15 cellular contexts compared by ENCODE assay signal in genomic region chr1:216945506-216946080, GRCh38.
"Had no signal": no experiment of that assay in that cellular context is flagged by ENCODE, and none has a peak within 500 bp of the region (broad histone marks: within the 10 kb centered on the region; RNA-seq: fewer than 3 reads in every experiment).

No MANE protein-coding gene starts in this region.

- H3K9me3 ChIP-seq: heart right ventricle, neutrophil, pancreas, sigmoid colon, upper lobe of right lung had no signal

- H3K36me3 ChIP-seq: heart right ventricle, neutrophil, pancreas, sigmoid colon, upper lobe of right lung had no signal

- DNase-seq: activated CD4-positive, alpha-beta T cell treated with anti-CD3 and anti-CD28 coated beads, Interleukin-2, amount 50 U/mL, for 48 hours; activated naive CD8-positive, alpha-beta T cell treated with anti-CD3 and anti-CD28 coated beads for 36 hours; amniotic stem cell; central memory CD4-positive, alpha-beta T cell; cortex of kidney; heart right ventricle; natural killer cell; pancreas; sigmoid colon; stimulated activated CD4-positive, alpha-beta T cell treated with anti-CD3 and anti-CD28 coated beads, Interleukin-4, amount 100 ng/mL, for 4 hours; upper lobe of right lung had no signal

- ATAC-seq: heart right ventricle; natural killer cell; pancreas; stimulated activated memory B cell treated with anti-CD40 and anti-IgM and Interleukin-4, amounts not matched to agents 10 μg/mL and 1 μg/mL and 100 μg/mL, for 72 hours; upper lobe of right lung had no signal

- H3K27ac ChIP-seq: heart right ventricle, neutrophil, pancreas, sigmoid colon, upper lobe of right lung, VCaP had no signal

- H3K27me3 ChIP-seq: heart right ventricle, neutrophil, pancreas, sigmoid colon, upper lobe of right lung had no signal

- H3K4me3 ChIP-seq: heart right ventricle, pancreas, sigmoid colon, upper lobe of right lung had no signal

- H3K4me1 ChIP-seq: heart right ventricle, pancreas, sigmoid colon, upper lobe of right lung had no signal

- FAIRE-seq: frontal cortex, pancreas had no signal
